8 cellular contexts compared by ENCODE assay signal in genomic region chr13:114118763-114119123, GRCh38. TPM values are rescaled to one million over a fixed set of nuclear protein-coding genes. Genes with fewer than 3 reads are reported as not detected.
DNase-seq lines count a peak whose midpoint lies in the region; ATAC-seq and TF ChIP-seq lines count a peak whose summit lies in the region.

No MANE protein-coding gene starts in this region.

- H3K27me3 ChIP-seq in IMR-90 (ENCODE audit: control insufficient read depth, insufficient read depth, low read length) (no peaks in the 10 kb centered on the region), muscle layer of duodenum (ENCODE audit: low read depth, low read length) (no peaks in the 10 kb centered on the region)

- peaks cover 4% of the 10 kb centered on the region; the same call in 1 of the 2 replicates for H3K36me3 ChIP-seq in IMR-90 (ENCODE audit: control insufficient read depth, insufficient read depth, low read length)
- no peaks in the 10 kb centered on the region for H3K36me3 ChIP-seq in muscle layer of duodenum (ENCODE audit: control insufficient read depth in 1 of 2, insufficient read depth in 2 of 2, low read length in 2 of 2)

- H3K4me1 ChIP-seq in IMR-90 (ENCODE audit: control insufficient read depth, insufficient read depth, low read length), result peaks cover 41% of the 10 kb centered on the region
- H3K4me1 ChIP-seq in muscle layer of duodenum (ENCODE audit: control insufficient read depth in 1 of 2, insufficient read depth in 2 of 2, low read length in 2 of 2), result peaks cover 0 to 35% of the 10 kb centered on the region in 2 donors

- BruUV-seq in IMR-90 (replicated peaks; lab: Mats Ljungman, UMichigan), result no TSS peak

- peak overlapping the region; percentile 89 for H3K4ac ChIP-seq in IMR-90 (ENCODE audit: low read depth, low read length)

- H3K9me3 Mint-ChIP-seq in effector memory CD8-positive, alpha-beta T cell, result no peaks in the 10 kb centered on the region

- H3K4me1 Mint-ChIP-seq in effector memory CD8-positive, alpha-beta T cell (ENCODE audit: low read depth in 2 of 2), result peaks cover 48 to 65% of the 10 kb centered on the region in 2 donors

- H3K36me3 Mint-ChIP-seq in effector memory CD8-positive, alpha-beta T cell (ENCODE audit: insufficient read depth), result peaks cover 50% of the 10 kb centered on the region

- peak overlapping the region; percentile 56 for H3K14ac ChIP-seq in IMR-90 (replicated peaks; ENCODE audit: low read depth, low read length)

- peak; percentile 90 for DNase-seq in ACHN
- DNase-seq in IMR-90, result peak; percentile 74
- no peak for DNase-seq in effector memory CD8-positive, alpha-beta T cell
- DNase-seq in iPS-NIHi7 (ENCODE audit: extremely low spot score), result no peak
- DNase-seq in activated effector memory CD4-positive, alpha-beta T cell treated with anti-CD3 and anti-CD28 coated beads, Interleukin-2, amount 50 U/mL, for 16 hours, result no peak

- dilution Hi-C loops in IMR-90 (cut with HindIII; ENCODE audit: low sequenced_read_pairs, unreplicated experiment), result no loop called here

- in situ Hi-C loops in ACHN (cut with HindIII; ENCODE audit: low pct_ligation_motif_present, low pct_unique_long_range_greater_than_20kb, low sequenced_read_pairs), result no loop called here
- in situ Hi-C loops in IMR-90 (cut with MboI; ENCODE audit: low sequenced_read_pairs), result no loop called here

- CTCF ChIA-PET in IMR-90 (lab: Yijun Ruan, JAX), result no interaction called here

- no peak for TF ChIP-seq POLR2A in IMR-90 (IDR thresholded peaks at IDR 0.05; ENCODE audit: low read depth, low read length)

- H2AK5ac ChIP-seq in IMR-90 (ENCODE audit: low read depth, low read length), result peak overlapping the region; percentile 84

- peak overlapping the region; percentile 86 for H2BK20ac ChIP-seq in IMR-90 (ENCODE audit: low read depth, low read length)

- peak overlapping the region; percentile 99 for H3K27ac ChIP-seq in IMR-90 (ENCODE audit: insufficient read depth, low read length)
- peak overlapping the region; percentile 87 for H3K27ac ChIP-seq in muscle layer of duodenum (ENCODE audit: low read length)

- H3K9me3 ChIP-seq in IMR-90 (ENCODE audit: control insufficient read depth, insufficient read depth, low read length) (no peaks in the 10 kb centered on the region), muscle layer of duodenum (ENCODE audit: control insufficient read depth in 1 of 2, low read length in 2 of 2) (no peaks in the 10 kb centered on the region)

- H3K9ac ChIP-seq in IMR-90 (ENCODE audit: low read depth, low read length), result peak overlapping the region; percentile 83

- peak overlapping the region; percentile 89 to 97 for H4K8ac ChIP-seq in IMR-90 (ENCODE audit: low read depth in 2 of 2, low read length in 2 of 2)

- TF ChIP-seq RAD21 in IMR-90 (IDR thresholded peaks at IDR 0.05; ENCODE audit: low read length), result no peak

- H3K27me3 Mint-ChIP-seq in effector memory CD8-positive, alpha-beta T cell, result no peaks in the 10 kb centered on the region

- H3K56ac ChIP-seq in IMR-90 (ENCODE audit: extremely low read depth, insufficient read depth, low read length), result peak overlapping the region; percentile 97

- peaks cover 34% of the 10 kb centered on the region for H3K9me1 ChIP-seq in IMR-90 (ENCODE audit: insufficient read depth, low read length)

- H4K91ac ChIP-seq in IMR-90 (ENCODE audit: insufficient read depth, low read depth, low read length), result peak overlapping the region; percentile 96

- H4K5ac ChIP-seq in IMR-90 (ENCODE audit: low read depth, low read length), result peak overlapping the region; percentile 96

- H4K20me1 ChIP-seq in IMR-90 (ENCODE audit: insufficient read depth, low read length), result peaks cover 7% of the 10 kb centered on the region

- POLR2A ChIA-PET in IMR-90 (lab: Charles Lee; ENCODE audit: unreplicated experiment), result interaction anchor here (0.9 kb wide), 1 partner anchor 14 kb away, joined by 4 read pairs; the partner anchor contains the start of gene RASA3

- intact Hi-C loops in IMR-90 (cut with micrococcal nuclease), result loop anchor here (1.0 kb wide), 2 partner anchors 13 to 53 kb away; no protein-coding TSS in a partner anchor

- H2AFZ ChIP-seq in IMR-90 (replicated peaks; ENCODE audit: low read length, poor library complexity), result peak overlapping the region; percentile 56

- WGBS in IMR-90 (ENCODE audit: extremely low coverage in 2 of 2, insufficient read length in 1 of 2), 2 experiments, result 0% methylated on average over 1 of the region's 6 CpGs; no CpG with 5 or more reads in 1 of the 2 experiments

- TF ChIP-seq CTCF in IMR-90 (conservative IDR thresholded peaks at IDR 0.05; ENCODE audit: low read depth, low read length), result no peak

- peak overlapping the region; percentile 90 for H2BK15ac ChIP-seq in IMR-90 (ENCODE audit: low read depth, low read length)

- peak overlapping the region; percentile 89 to 93 for H3K27ac Mint-ChIP-seq in effector memory CD8-positive, alpha-beta T cell

- peaks cover 11 to 58% of the 10 kb centered on the region in 2 experiments; a peak in 3 of 4 replicates for H3K79me1 ChIP-seq in IMR-90 (ENCODE audit: low read depth in 1 of 2, low read length in 2 of 2)

- H2AK9ac ChIP-seq in IMR-90 (replicated peaks; ENCODE audit: low read depth, low read length, poor library complexity), result peak overlapping the region; percentile 97

- H3K4me3 ChIP-seq in IMR-90 (ENCODE audit: insufficient read depth, low read depth, low read length) (peak overlapping the region; percentile 24; the same call in 1 of the 2 replicates), muscle layer of duodenum (ENCODE audit: low read depth in 1 of 2, low read length in 2 of 2) (no peak overlapping the region)

- peak overlapping the region; percentile 51 for H3K23ac ChIP-seq in IMR-90 (ENCODE audit: low read depth, low read length)

- peak overlapping the region; percentile 86 for H3K4me2 ChIP-seq in IMR-90 (ENCODE audit: low read depth, low read length)

- ATAC-seq in IMR-90 (ENCODE audit: low read depth) (peak; percentile 36), HG03025 (IDR thresholded peaks at IDR 0.05; ENCODE audit: low FRiP score, unreplicated experiment) (no peak), HG02763 (IDR thresholded peaks at IDR 0.05; ENCODE audit: unreplicated experiment) (no peak)
- no peak for ATAC-seq in effector memory CD8-positive, alpha-beta T cell (replicated peaks)

- peak overlapping the region; percentile 98 for H2BK120ac ChIP-seq in IMR-90 (ENCODE audit: low read depth, low read length)

- peak overlapping the region; percentile 94 for H3K18ac ChIP-seq in IMR-90 (ENCODE audit: low read depth, low read length)

- H3K4me3 Mint-ChIP-seq in effector memory CD8-positive, alpha-beta T cell, result peak overlapping the region; percentile 66 to 75

- H2BK5ac ChIP-seq in IMR-90 (ENCODE audit: low read depth, low read length, poor library complexity, severe bottlenecking), result peak overlapping the region; percentile 98

TF ChIP-seq in IMR-90, 13 proteins besides CTCF, POLR2A, EP300 and RAD21:
- TF ChIP-seq MAZ (IDR thresholded peaks at IDR 0.05; ENCODE audit: borderline replicate concordance, low read depth, low read length) (0 out of 2 replicates have a peak, but pooled peaks have one; percentile 12), MXI1 (IDR thresholded peaks at IDR 0.05; ENCODE audit: borderline replicate concordance, low read depth, low read length) (no peak)
TF ChIP-seq in IMR-90: peak in this region for 1.

RNA-seq across cellular contexts. Expression of gene RASA3, which starts 13.7 kb away (rescaled TPM):
- 21.0 and 22.8 TPM in 2 replicates for total RNA-seq in IMR-90 (2012; rRNA removed)
- polyA plus RNA-seq in IMR-90 (2012; rRNA removed), result 31.0 and 31.4 TPM in 2 replicates
- polyA plus RNA-seq in IMR-90 (2012; cell fraction: cytosol; rRNA removed), result 22.9 and 29.5 TPM in 2 replicates
- 48.4 and 48.8 TPM in 2 replicates for polyA plus RNA-seq in IMR-90 (2012; cell fraction: nucleus; rRNA removed; ENCODE audit: low replicate concordance)

Comparison
In these comparisons a context has a peak if more than half of its experiments do, and no peak if none do; other contexts are left out.
1. DNase-seq: peak in ACHN (single experiment) and IMR-90 (single experiment); none in effector memory CD8-positive, alpha-beta T cell (0 of 3), iPS-NIHi7 (single experiment) and activated effector memory CD4-positive, alpha-beta T cell treated with anti-CD3 and anti-CD28 coated beads, Interleukin-2, amount 50 U/mL, for 16 hours (single experiment).